Comparison of ENCODE assay signal across 25 cellular contexts in genomic region chr2:219616550-219616949, GRCh38. TPM values are rescaled to one million over a fixed set of nuclear protein-coding genes. Genes with fewer than 3 reads are reported as not detected.
"Had no signal": no experiment of that assay in that cellular context is flagged by ENCODE, and none has a peak within 500 bp of the region (broad histone marks: within the 10 kb centered on the region; RNA-seq: fewer than 3 reads in every experiment).

No MANE protein-coding gene starts in this region.

- H3K9me3 Mint-ChIP-seq: activated naive CD8-positive, alpha-beta T cell treated with anti-CD3 and anti-CD28 coated beads, Interleukin-2, amount 10 ng/mL, durations not matched to agents 7 days and 5 days; IgD-negative memory B cell; T-cell had no signal

- H3K4me1 ChIP-seq: adrenal gland, breast epithelium had no signal

- H3K4me3 ChIP-seq: adrenal gland, breast epithelium, Peyer's patch, SK-N-MC had no signal

- H3K9me3 ChIP-seq: adrenal gland, breast epithelium, Peyer's patch had no signal

- H3K36me3 ChIP-seq: breast epithelium had no signal

- ATAC-seq: activated CD4-positive, alpha-beta T cell treated with anti-CD3 and anti-CD28 coated beads for 36 hours; activated CD8-positive, alpha-beta T cell treated with anti-CD3 and anti-CD28 coated beads, Interleukin-2, amount 10 ng/mL, durations not matched to agents 7 days and 5 days; T-cell had no signal

- DNase-seq: activated CD4-positive, alpha-beta T cell treated with anti-CD3 and anti-CD28 coated beads for 36 hours; activated CD4-positive, alpha-beta T cell treated with anti-CD3 and anti-CD28 coated beads, Interleukin-2, amount 50 U/mL, for 1 hour; activated CD4-positive, CD25-positive, alpha-beta regulatory T cell; activated CD8-positive, alpha-beta memory T cell treated with anti-CD3 and anti-CD28 coated beads, Interleukin-2, amount 50 U/mL, for 48 hours; activated CD8-positive, alpha-beta T cell treated with anti-CD3 and anti-CD28 coated beads, Interleukin-2, amount 10 ng/mL, durations not matched to agents 7 days and 5 days; activated naive CD4-positive, alpha-beta T cell treated with anti-CD3 and anti-CD28 coated beads, Interleukin-2, amount 50 U/mL, for 16 hours; activated naive CD8-positive, alpha-beta T cell treated with anti-CD3 and anti-CD28 coated beads, Interleukin-2, amount 10 ng/mL, durations not matched to agents 7 days and 5 days; activated T-cell treated with anti-CD3 and anti-CD28 coated beads, Interleukin-2, amount 50 U/mL, for 1 hour; adrenal gland; aorta; KG1; NCI-H1048; NCI-H146; NCI-H187 treated with DMSO at 0.1 percent for 48 hours; NCI-H2081 treated with DMSO at 0.1 percent for 48 hours; NCI-H446; NCI-H524; Peyer's patch; T-cell had no signal

- H3K27ac Mint-ChIP-seq: activated CD4-positive, alpha-beta T cell treated with anti-CD3 and anti-CD28 coated beads for 36 hours; activated CD8-positive, alpha-beta T cell treated with anti-CD3 and anti-CD28 coated beads, Interleukin-2, amount 10 ng/mL, durations not matched to agents 7 days and 5 days; activated naive CD8-positive, alpha-beta T cell treated with anti-CD3 and anti-CD28 coated beads, Interleukin-2, amount 10 ng/mL, durations not matched to agents 7 days and 5 days; T-cell had no signal

- H3K27me3 ChIP-seq: adrenal gland, breast epithelium, Peyer's patch had no signal

- H3K4me3 Mint-ChIP-seq: activated CD4-positive, alpha-beta T cell treated with anti-CD3 and anti-CD28 coated beads for 36 hours; activated CD8-positive, alpha-beta T cell treated with anti-CD3 and anti-CD28 coated beads, Interleukin-2, amount 10 ng/mL, durations not matched to agents 7 days and 5 days; activated naive CD8-positive, alpha-beta T cell treated with anti-CD3 and anti-CD28 coated beads, Interleukin-2, amount 10 ng/mL, durations not matched to agents 7 days and 5 days; IgD-negative memory B cell; T-cell had no signal

- H3K27ac ChIP-seq: adrenal gland, breast epithelium, Peyer's patch, SK-N-MC, VCaP had no signal

RNA-seq across cellular contexts. Expression of gene SLC4A3, which starts 10.9 kb away (rescaled TPM):
- total RNA-seq: activated CD8-positive, alpha-beta T cell treated with anti-CD3 and anti-CD28 coated beads, Interleukin-2, amount 10 ng/mL, durations not matched to agents 7 days and 5 days; activated naive CD8-positive, alpha-beta T cell treated with anti-CD3 and anti-CD28 coated beads, Interleukin-2, amount 10 ng/mL, durations not matched to agents 7 days and 5 days; T-helper 2 cell treated with Interferon-gamma antibody and Interleukin-4, amounts not matched to agents 100 ng/mL and 5 ng/mL, for 36 hours had no signal
- polyA plus RNA-seq: IgD-negative memory B cell had no signal

RNA-seq across cellular contexts. Expression of gene INHA, which starts 44.4 kb away (rescaled TPM):
- total RNA-seq: activated CD4-positive, alpha-beta T cell treated with anti-CD3 and anti-CD28 coated beads for 36 hours; activated CD8-positive, alpha-beta T cell treated with anti-CD3 and anti-CD28 coated beads, Interleukin-2, amount 10 ng/mL, durations not matched to agents 7 days and 5 days; activated naive CD8-positive, alpha-beta T cell treated with anti-CD3 and anti-CD28 coated beads, Interleukin-2, amount 10 ng/mL, durations not matched to agents 7 days and 5 days; LHCN-M2; Peyer's patch; T-helper 2 cell treated with Interferon-gamma antibody and Interleukin-4, amounts not matched to agents 100 ng/mL and 5 ng/mL, for 36 hours had no signal
- polyA plus RNA-seq: IgD-negative memory B cell had no signal

RNA-seq across cellular contexts. Expression of gene OBSL1, which starts 45.2 kb away (rescaled TPM):
- total RNA-seq: activated naive CD8-positive, alpha-beta T cell treated with anti-CD3 and anti-CD28 coated beads, Interleukin-2, amount 10 ng/mL, durations not matched to agents 7 days and 5 days; T-helper 2 cell treated with Interferon-gamma antibody and Interleukin-4, amounts not matched to agents 100 ng/mL and 5 ng/mL, for 36 hours had no signal
- polyA plus RNA-seq: IgD-negative memory B cell had no signal
